Comparison of ENCODE assay signal across 26 cellular contexts in genomic region chr11:114264381-114264780, GRCh38. TPM values are rescaled to one million over a fixed set of nuclear protein-coding genes. Genes with fewer than 3 reads are reported as not detected.
"Had no signal": no experiment of that assay in that cellular context is flagged by ENCODE, and none has a peak within 500 bp of the region (broad histone marks: within the 10 kb centered on the region; RNA-seq: fewer than 3 reads in every experiment).

No MANE protein-coding gene starts in this region.

- ATAC-seq: lower lobe of right lung; mucosa of descending colon; naive thymus-derived CD4-positive, alpha-beta T cell; natural killer cell treated with Interleukin-12 subunit alpha and Interleukin-12 subunit beta and Interleukin-15 and Interleukin-18, amount 100 ng/mL, for 72 hours; stimulated activated effector memory CD8-positive, alpha-beta T cell treated with anti-CD3 and anti-CD28 coated beads, Interleukin-12 subunit alpha, Interleukin-12 subunit beta, amount 100 ng/mL, for 72 hours had no signal

- H3K4me2 ChIP-seq: hepatocyte had no signal

- H3K27me3 ChIP-seq: heart right ventricle, hepatocyte, left lung, sigmoid colon, vagina had no signal

- FAIRE-seq: keratinocyte, small intestine had no signal

- H3K79me2 ChIP-seq: hepatocyte had no signal

- DNase-seq: heart right ventricle; kidney glomerular epithelial cell; left lung; lower lobe of right lung; mammary epithelial cell; mesenchymal stem cell; midbrain; mucosa of descending colon; naive thymus-derived CD4-positive, alpha-beta T cell; ovary; retina; right cardiac atrium; sigmoid colon; small intestine; spleen; stimulated activated CD4-positive, alpha-beta T cell treated with anti-CD3 and anti-CD28 coated beads, Interleukin-4, amount 100 ng/mL, for 24 hours; stimulated activated naive CD4-positive, alpha-beta T cell had no signal

- H3K36me3 ChIP-seq: heart right ventricle, left lung, lower lobe of right lung, ovary, prostate gland, sigmoid colon, spleen, tibial nerve, vagina had no signal

- H3K27ac ChIP-seq: heart right ventricle, left lung, lower lobe of right lung, ovary, prostate gland, sigmoid colon, spleen, tibial nerve, vagina had no signal

- H3K4me3 ChIP-seq: heart right ventricle, hepatocyte, left lung, lower lobe of right lung, mucosa of descending colon, ovary, prostate gland, sigmoid colon, spleen, tibial nerve, vagina had no signal

RNA-seq across cellular contexts. Expression of gene NNMT, which starts 31.8 kb away (rescaled TPM):
- total RNA-seq: naive thymus-derived CD4-positive, alpha-beta T cell; natural killer cell treated with Interleukin-12 subunit alpha and Interleukin-12 subunit beta and Interleukin-15 and Interleukin-18, amount 100 ng/mL, for 72 hours; temporal lobe had no signal
- polyA plus RNA-seq: naive thymus-derived CD4-positive, alpha-beta T cell; neural cell had no signal
